27 cellular contexts compared by ENCODE assay signal in genomic region chr10:126438407-126438783, GRCh38.
"Had no signal": no experiment of that assay in that cellular context is flagged by ENCODE, and none has a peak within 500 bp of the region (broad histone marks: within the 10 kb centered on the region; RNA-seq: fewer than 3 reads in every experiment).

No MANE protein-coding gene starts in this region.

- H3K36me3 Mint-ChIP-seq: stimulated activated effector memory CD8-positive, alpha-beta T cell treated with anti-CD3 and anti-CD28 coated beads, Interleukin-12 subunit alpha, Interleukin-12 subunit beta, amount 100 ng/mL, for 72 hours; stimulated activated naive B cell treated with anti-CD40 and anti-IgM and Interleukin-4, amounts not matched to agents 10 μg/mL and 1 μg/mL and 100 μg/mL, for 72 hours had no signal

- H3K27ac Mint-ChIP-seq: stimulated activated effector memory CD8-positive, alpha-beta T cell treated with anti-CD3 and anti-CD28 coated beads, Interleukin-12 subunit alpha, Interleukin-12 subunit beta, amount 100 ng/mL, for 72 hours; stimulated activated naive B cell treated with anti-CD40 and anti-IgM and Interleukin-4, amounts not matched to agents 10 μg/mL and 1 μg/mL and 100 μg/mL, for 72 hours; stimulated activated naive CD8-positive, alpha-beta T cell treated with anti-CD3 and anti-CD28 coated beads, Interleukin-15, Interleukin-2, amounts not matched to agents 100 ng/mL and 50 ng/mL, for 24 hours had no signal

- DNase-seq: stimulated activated CD4-positive, alpha-beta T cell treated with anti-CD3 and anti-CD28 coated beads, Interleukin-1b, Interleukin-23, amount 100 ng/mL, for 48 hours; stimulated activated CD4-positive, alpha-beta T cell treated with anti-CD3 and anti-CD28 coated beads, Interleukin-2, amount 100 ng/mL, for 24 hours; stimulated activated CD4-positive, alpha-beta T cell treated with anti-CD3 and anti-CD28 coated beads, Interleukin-2, amount 100 ng/mL, for 48 hours; stimulated activated CD4-positive, alpha-beta T cell treated with anti-CD3 and anti-CD28 coated beads, Interleukin-4, amount 100 ng/mL, for 1 hour; stimulated activated CD4-positive, alpha-beta T cell treated with anti-CD3 and anti-CD28 coated beads, Interleukin-4, amount 100 ng/mL, for 24 hours; stimulated activated CD4-positive, alpha-beta T cell treated with anti-CD3 and anti-CD28 coated beads, Interleukin-4, amount 100 ng/mL, for 4 hours; stimulated activated CD8-positive, alpha-beta memory T cell treated with anti-CD3 and anti-CD28 coated beads, Interleukin-4, amount 100 ng/mL, for 48 hours; stimulated activated naive B cell treated with anti-CD40 and anti-IgM and Interleukin-4, amounts not matched to agents 10 μg/mL and 1 μg/mL and 100 μg/mL, for 72 hours; stimulated activated naive CD4-positive, alpha-beta T cell; stimulated activated naive CD4-positive, alpha-beta T cell treated with Interleukin-2 at 50 U/mL for 16 hours; stimulated activated naive CD8-positive, alpha-beta T cell treated with anti-CD3 and anti-CD28 coated beads, Interleukin-15, amount 100 ng/mL, for 72 hours; stimulated activated naive CD8-positive, alpha-beta T cell treated with anti-CD3 and anti-CD28 coated beads, Interleukin-15, Interleukin-2, amounts not matched to agents 100 U/mL and 50 U/mL, for 24 hours; stomach; substantia nigra; testis; thyroid gland; tibial artery; transverse colon; upper lobe of left lung; upper lobe of right lung; uterus had no signal

- H3K4me3 Mint-ChIP-seq: stimulated activated effector memory CD8-positive, alpha-beta T cell treated with anti-CD3 and anti-CD28 coated beads, Interleukin-12 subunit alpha, Interleukin-12 subunit beta, amount 100 ng/mL, for 72 hours; stimulated activated naive B cell treated with anti-CD40 and anti-IgM and Interleukin-4, amounts not matched to agents 10 μg/mL and 1 μg/mL and 100 μg/mL, for 72 hours; stimulated activated naive CD8-positive, alpha-beta T cell treated with anti-CD3 and anti-CD28 coated beads, Interleukin-15, amount 100 ng/mL, for 72 hours; stimulated activated naive CD8-positive, alpha-beta T cell treated with anti-CD3 and anti-CD28 coated beads, Interleukin-15, Interleukin-2, amounts not matched to agents 100 ng/mL and 50 ng/mL, for 24 hours had no signal

- H3K36me3 ChIP-seq: stomach, suprapubic skin, thoracic aorta, thyroid gland, tibial artery, tibial nerve, transverse colon, upper lobe of left lung, upper lobe of right lung, uterus, vagina had no signal

- H3K27me3 ChIP-seq: stomach, suprapubic skin, testis, thyroid gland, tibial artery, tibial nerve, transverse colon, upper lobe of left lung, uterus, vagina had no signal

- H3K4me1 ChIP-seq: stomach, suprapubic skin, testis, thyroid gland, tibial artery, tibial nerve, transverse colon, upper lobe of left lung, upper lobe of right lung, uterus, vagina had no signal

- ATAC-seq: stimulated activated effector memory CD8-positive, alpha-beta T cell treated with anti-CD3 and anti-CD28 coated beads, Interleukin-12 subunit alpha, Interleukin-12 subunit beta, amount 100 ng/mL, for 72 hours; stimulated activated naive B cell treated with anti-CD40 and anti-IgM and Interleukin-4, amounts not matched to agents 10 μg/mL and 1 μg/mL and 100 μg/mL, for 72 hours; stimulated activated naive CD8-positive, alpha-beta T cell treated with anti-CD3 and anti-CD28 coated beads, Interleukin-15, amount 100 ng/mL, for 72 hours; stimulated activated naive CD8-positive, alpha-beta T cell treated with anti-CD3 and anti-CD28 coated beads, Interleukin-15, Interleukin-2, amounts not matched to agents 100 U/mL and 50 U/mL, for 24 hours; upper lobe of right lung had no signal

- H3K9me3 Mint-ChIP-seq: stimulated activated naive CD8-positive, alpha-beta T cell treated with anti-CD3 and anti-CD28 coated beads, Interleukin-15, Interleukin-2, amounts not matched to agents 100 ng/mL and 50 ng/mL, for 24 hours had no signal

- H3K4me3 ChIP-seq: stomach, suprapubic skin, testis, thoracic aorta, thyroid gland, tibial artery, tibial nerve, transverse colon, upper lobe of left lung, upper lobe of right lung, uterus, vagina had no signal

- H3K4me1 Mint-ChIP-seq: stimulated activated naive B cell treated with anti-CD40 and anti-IgM and Interleukin-4, amounts not matched to agents 10 μg/mL and 1 μg/mL and 100 μg/mL, for 72 hours; stimulated activated naive CD8-positive, alpha-beta T cell treated with anti-CD3 and anti-CD28 coated beads, Interleukin-15, amount 100 ng/mL, for 72 hours had no signal

- H3K27ac ChIP-seq: stomach, suprapubic skin, testis, thoracic aorta, thyroid gland, tibial artery, tibial nerve, transverse colon, upper lobe of left lung, upper lobe of right lung, uterus, vagina had no signal

- H3K9me3 ChIP-seq: suprapubic skin, testis, thyroid gland, transverse colon, upper lobe of left lung, upper lobe of right lung, uterus, vagina had no signal
